Comparison of ENCODE assay signal across 1 cellular context in the genomic region with DNA sequence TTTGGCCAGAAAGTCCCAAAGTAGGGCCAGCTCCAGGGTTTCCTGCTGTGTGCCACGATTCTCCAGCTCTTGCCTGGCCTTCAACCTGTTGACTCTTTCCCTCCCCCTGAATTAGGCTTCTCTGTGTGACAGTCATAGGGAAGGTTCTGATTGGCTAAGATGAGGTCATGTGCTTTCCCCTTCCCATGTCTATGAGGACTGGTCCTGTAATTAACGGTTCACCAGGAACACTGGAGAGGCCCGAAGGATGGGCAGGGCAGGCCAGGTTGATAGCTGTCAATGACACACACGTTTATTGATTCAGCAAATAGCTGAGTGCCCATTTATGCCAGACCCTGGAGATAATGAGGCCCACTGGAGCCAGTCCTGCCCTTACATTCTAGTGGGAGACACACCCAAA.
TF ChIP-seq lines count a peak whose summit lies in the region.

No MANE protein-coding gene starts in this region.

TF ChIP-seq in SK-N-SH treated with all-trans-retinoic acid at 6 μM for 48 hours, 23 proteins besides CTCF, POLR2A, EP300 and RAD21:
- TF ChIP-seq, protein P1, sequence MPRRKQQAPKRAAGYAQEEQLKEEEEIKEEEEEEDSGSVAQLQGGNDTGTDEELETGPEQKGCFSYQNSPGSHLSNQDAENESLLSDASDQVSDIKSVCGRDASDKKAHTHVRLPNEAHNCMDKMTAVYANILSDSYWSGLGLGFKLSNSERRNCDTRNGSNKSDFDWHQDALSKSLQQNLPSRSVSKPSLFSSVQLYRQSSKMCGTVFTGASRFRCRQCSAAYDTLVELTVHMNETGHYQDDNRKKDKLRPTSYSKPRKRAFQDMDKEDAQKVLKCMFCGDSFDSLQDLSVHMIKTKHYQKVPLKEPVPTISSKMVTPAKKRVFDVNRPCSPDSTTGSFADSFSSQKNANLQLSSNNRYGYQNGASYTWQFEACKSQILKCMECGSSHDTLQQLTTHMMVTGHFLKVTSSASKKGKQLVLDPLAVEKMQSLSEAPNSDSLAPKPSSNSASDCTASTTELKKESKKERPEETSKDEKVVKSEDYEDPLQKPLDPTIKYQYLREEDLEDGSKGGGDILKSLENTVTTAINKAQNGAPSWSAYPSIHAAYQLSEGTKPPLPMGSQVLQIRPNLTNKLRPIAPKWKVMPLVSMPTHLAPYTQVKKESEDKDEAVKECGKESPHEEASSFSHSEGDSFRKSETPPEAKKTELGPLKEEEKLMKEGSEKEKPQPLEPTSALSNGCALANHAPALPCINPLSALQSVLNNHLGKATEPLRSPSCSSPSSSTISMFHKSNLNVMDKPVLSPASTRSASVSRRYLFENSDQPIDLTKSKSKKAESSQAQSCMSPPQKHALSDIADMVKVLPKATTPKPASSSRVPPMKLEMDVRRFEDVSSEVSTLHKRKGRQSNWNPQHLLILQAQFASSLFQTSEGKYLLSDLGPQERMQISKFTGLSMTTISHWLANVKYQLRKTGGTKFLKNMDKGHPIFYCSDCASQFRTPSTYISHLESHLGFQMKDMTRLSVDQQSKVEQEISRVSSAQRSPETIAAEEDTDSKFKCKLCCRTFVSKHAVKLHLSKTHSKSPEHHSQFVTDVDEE (CRISPR knock-in tag; IDR thresholded peaks at IDR 0.05), result no peak
- TF ChIP-seq ESRRG (CRISPR knock-in tag; IDR thresholded peaks at IDR 0.05), result no peak
- no peak for TF ChIP-seq ZC3H10 (CRISPR knock-in tag; IDR thresholded peaks at IDR 0.05)
- TF ChIP-seq, protein P2, sequence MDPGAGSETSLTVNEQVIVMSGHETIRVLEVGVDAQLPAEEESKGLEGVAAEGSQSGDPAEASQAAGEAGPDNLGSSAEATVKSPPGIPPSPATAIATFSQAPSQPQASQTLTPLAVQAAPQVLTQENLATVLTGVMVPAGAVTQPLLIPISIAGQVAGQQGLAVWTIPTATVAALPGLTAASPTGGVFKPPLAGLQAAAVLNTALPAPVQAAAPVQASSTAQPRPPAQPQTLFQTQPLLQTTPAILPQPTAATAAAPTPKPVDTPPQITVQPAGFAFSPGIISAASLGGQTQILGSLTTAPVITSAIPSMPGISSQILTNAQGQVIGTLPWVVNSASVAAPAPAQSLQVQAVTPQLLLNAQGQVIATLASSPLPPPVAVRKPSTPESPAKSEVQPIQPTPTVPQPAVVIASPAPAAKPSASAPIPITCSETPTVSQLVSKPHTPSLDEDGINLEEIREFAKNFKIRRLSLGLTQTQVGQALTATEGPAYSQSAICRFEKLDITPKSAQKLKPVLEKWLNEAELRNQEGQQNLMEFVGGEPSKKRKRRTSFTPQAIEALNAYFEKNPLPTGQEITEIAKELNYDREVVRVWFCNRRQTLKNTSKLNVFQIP (CRISPR knock-in tag; IDR thresholded peaks at IDR 0.05; ENCODE audit: borderline replicate concordance, low read depth), result no peak
- TF ChIP-seq OSR1 (CRISPR knock-in tag; IDR thresholded peaks at IDR 0.05), result no peak
- TF ChIP-seq ISL1 (CRISPR knock-in tag; IDR thresholded peaks at IDR 0.05), result no peak
- no peak for TF ChIP-seq GLIS3 (CRISPR knock-in tag; IDR thresholded peaks at IDR 0.05)
- TF ChIP-seq ZNF8 (CRISPR knock-in tag; IDR thresholded peaks at IDR 0.05), result no peak
- TF ChIP-seq ZFP30 (CRISPR knock-in tag; IDR thresholded peaks at IDR 0.05), result no peak
